In the genomic region with DNA sequence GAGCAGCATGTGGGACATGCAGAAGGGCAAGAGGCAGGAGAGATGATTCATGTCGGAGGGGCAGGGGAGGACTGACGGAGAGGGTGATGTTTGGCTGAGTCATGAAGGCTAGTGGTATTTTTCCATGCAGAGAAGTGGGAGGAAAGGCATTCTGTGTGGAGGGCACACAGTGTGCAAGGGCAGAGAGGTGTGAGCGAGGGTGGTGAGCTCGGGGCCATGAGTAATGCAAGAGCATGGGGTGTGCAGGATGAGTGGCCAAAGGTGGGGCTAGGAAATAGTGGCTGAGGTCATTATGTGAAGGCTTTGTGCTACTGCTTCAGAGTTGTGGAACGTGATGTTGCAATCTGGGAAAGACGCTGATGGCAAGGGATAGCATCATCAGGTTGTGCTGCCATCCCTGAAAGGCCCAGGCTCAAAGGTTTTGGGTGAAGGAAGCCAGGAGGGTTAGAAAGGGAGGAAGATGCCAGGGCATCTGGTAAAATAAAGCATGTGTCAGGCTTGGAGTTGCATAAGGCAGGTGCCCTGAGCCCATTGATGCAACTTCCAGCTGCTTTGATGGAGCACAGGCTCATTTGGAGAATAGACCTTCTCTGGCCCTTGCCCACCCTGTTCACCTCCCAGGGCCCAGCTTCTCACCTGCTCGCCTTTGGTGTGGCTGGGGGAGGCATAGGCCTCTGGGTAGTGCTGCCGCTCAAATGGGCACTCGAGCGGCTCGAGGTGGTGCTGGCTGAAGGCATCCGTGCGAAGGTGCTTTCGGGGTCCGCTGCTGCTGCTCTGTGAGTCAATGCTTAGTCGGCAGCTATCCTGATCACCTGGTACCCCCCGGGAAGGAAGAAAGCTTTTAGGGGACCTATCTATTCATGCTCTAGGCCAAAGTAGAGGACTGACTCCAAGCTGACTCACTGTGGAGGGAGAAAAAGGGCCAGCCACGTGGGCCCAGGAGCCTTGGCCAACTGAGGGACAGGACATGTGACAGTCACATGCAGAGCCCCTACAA, we compare ENCODE assay signal across 8 cellular contexts. TPM values are rescaled to one million over a fixed set of nuclear protein-coding genes. Genes with fewer than 3 reads are reported as not detected.
DNase-seq lines count a peak whose midpoint lies in the region; ATAC-seq and TF ChIP-seq lines count a peak whose summit lies in the region.

No MANE protein-coding gene starts in this region.

- no peaks in the 10 kb centered on the region for H3K36me3 ChIP-seq in RWPE2 (ENCODE audit: low read depth)
- H3K36me3 ChIP-seq in lower lobe of right lung: no peaks in the 10 kb centered on the region

- in situ Hi-C loops in G401 (cut with HindIII; ENCODE audit: low sequenced_read_pairs): no loop called here

- H3K27ac ChIP-seq in RWPE2 (ENCODE audit: poor library complexity, severe bottlenecking) (peak overlapping the region; percentile 95), lower lobe of right lung (peak overlapping the region; percentile 5)

- H3K4me1 ChIP-seq in RWPE2 (ENCODE audit: insufficient read depth, poor library complexity, severe bottlenecking) (peaks cover 26% of the 10 kb centered on the region), lower lobe of right lung (peaks cover 25% of the 10 kb centered on the region)

- TF ChIP-seq CTCF in RWPE2 (IDR thresholded peaks at IDR 0.05; ENCODE audit: poor library complexity, severe bottlenecking) (no peak), lower lobe of right lung (IDR thresholded peaks at IDR 0.05) (no peak), GM10266 (IDR thresholded peaks at IDR 0.05; ENCODE audit: control insufficient read depth, insufficient read depth, low read depth, missing control alignments) (no peak)

- H3K9me3 ChIP-seq in RWPE2 (ENCODE audit: severe bottlenecking) (no peaks in the 10 kb centered on the region), lower lobe of right lung (no peaks in the 10 kb centered on the region)

- intact Hi-C loops in lower lobe of right lung (cut with DNase I): no loop called here

- H3K27me3 ChIP-seq in RWPE2 (ENCODE audit: insufficient read depth, poor library complexity, severe bottlenecking): no peaks in the 10 kb centered on the region
- no peaks in the 10 kb centered on the region for H3K27me3 ChIP-seq in lower lobe of right lung (ENCODE audit: low read depth)

- no peak overlapping the region for H3K4me3 ChIP-seq in RWPE2 (ENCODE audit: severe bottlenecking)
- H3K4me3 ChIP-seq in lower lobe of right lung: no peak overlapping the region

- DNase-seq in G401 (ENCODE audit: low spot score) (peak; percentile 11), RWPE2 (ENCODE audit: low spot score) (peak; percentile 98), brain pericyte (ENCODE audit: low read depth, low spot score) (peak; percentile 98), lower lobe of right lung (no peak), NCI-H524 treated with DMSO at 0.1 percent for 48 hours (lab: John Stamatoyannopoulos, UW) (no peak), GM10266 (ENCODE audit: extremely low spot score) (no peak)
- peak; percentile 27 for DNase-seq in stimulated activated CD8-positive, alpha-beta memory T cell treated with anti-CD3 and anti-CD28 coated beads, Interleukin-7, amount 100 ng/mL, for 24 hours (ENCODE audit: low read depth)

- ATAC-seq in RWPE2 (ENCODE audit: low read depth) (peak; percentile 95), lower lobe of right lung (peak; percentile 83 to 84), GM18909 (IDR thresholded peaks at IDR 0.05; ENCODE audit: poor library complexity, unreplicated experiment) (no peak)

RNA-seq across cellular contexts. Expression of gene PAX8, which starts 37.5 kb away (rescaled TPM):
- not detected in 2 replicates for total RNA-seq in G401 (2014; rRNA removed; shearing (Covaris generic))
- 1.2 TPM for total RNA-seq in lower lobe of right lung

Comparison
In these comparisons a context has a peak if more than half of its experiments do, and no peak if none do; other contexts are left out.
1. DNase-seq: peak in G401 (single experiment), RWPE2 (single experiment), brain pericyte (single experiment) and stimulated activated CD8-positive, alpha-beta memory T cell treated with anti-CD3 and anti-CD28 coated beads, Interleukin-7, amount 100 ng/mL, for 24 hours (single experiment); none in lower lobe of right lung (single experiment), NCI-H524 treated with DMSO at 0.1 percent for 48 hours (single experiment) and GM10266 (single experiment).